In genomic region chr10:3812141-3812540, GRCh38 we compare ENCODE assay signal across 9 cellular contexts.
A peak's percentile ranks its signal among the peaks of the same experiment; 100 is the strongest.
DNase-seq lines count a peak whose midpoint lies in the region; ATAC-seq and TF ChIP-seq lines count a peak whose summit lies in the region.
"Had no signal": no experiment of that assay in that cellular context is flagged by ENCODE, and none has a peak within 500 bp of the region (broad histone marks: within the 10 kb centered on the region; RNA-seq: fewer than 3 reads in every experiment).

No MANE protein-coding gene starts in this region.

- no peak for TF ChIP-seq CTCF in nephron progenitor cell (IDR thresholded peaks at IDR 0.05)

- H3K4me1 Mint-ChIP-seq in stimulated activated naive CD8-positive, alpha-beta T cell treated with anti-CD3 and anti-CD28 coated beads, Interleukin-15, Interleukin-2, amounts not matched to agents 100 ng/mL and 50 ng/mL, for 24 hours (ENCODE audit: low read depth): peaks cover 24% of the 10 kb centered on the region
- peaks cover 48% of the 10 kb centered on the region for H3K4me1 Mint-ChIP-seq in nephron progenitor cell

- no peak for ATAC-seq in stimulated activated naive CD8-positive, alpha-beta T cell treated with anti-CD3 and anti-CD28 coated beads, Interleukin-15, Interleukin-2, amounts not matched to agents 100 U/mL and 50 U/mL, for 24 hours
- ATAC-seq in HG03039 (IDR thresholded peaks at IDR 0.05; ENCODE audit: unreplicated experiment) (no peak), GM19395 (IDR thresholded peaks at IDR 0.05; ENCODE audit: unreplicated experiment) (no peak)

- H3K27ac Mint-ChIP-seq in stimulated activated naive CD8-positive, alpha-beta T cell treated with anti-CD3 and anti-CD28 coated beads, Interleukin-15, Interleukin-2, amounts not matched to agents 100 ng/mL and 50 ng/mL, for 24 hours: peak overlapping the region; percentile 99
- H3K27ac Mint-ChIP-seq in nephron progenitor cell: no peak overlapping the region

- H3K9me3 Mint-ChIP-seq in stimulated activated naive CD8-positive, alpha-beta T cell treated with anti-CD3 and anti-CD28 coated beads, Interleukin-15, Interleukin-2, amounts not matched to agents 100 ng/mL and 50 ng/mL, for 24 hours: no peaks in the 10 kb centered on the region
- peaks cover 5% of the 10 kb centered on the region for H3K9me3 Mint-ChIP-seq in nephron progenitor cell

- no peak for DNase-seq in stimulated activated naive CD8-positive, alpha-beta T cell treated with anti-CD3 and anti-CD28 coated beads, Interleukin-15, Interleukin-2, amounts not matched to agents 100 U/mL and 50 U/mL, for 24 hours
- peak; percentile 39 for DNase-seq in ecto neural progenitor cell (ENCODE audit: low spot score)
- DNase-seq in nephron progenitor cell: peak; percentile 27
- DNase-seq in DMS53 treated with DMSO at 0.1 percent for 48 hours (lab: John Stamatoyannopoulos, UW; ENCODE audit: unreplicated experiment): no peak
- DNase-seq in NCI-H2171 (lab: John Stamatoyannopoulos, UW): no peak
- DNase-seq: amniotic stem cell had no signal

- H3K27me3 Mint-ChIP-seq in stimulated activated naive CD8-positive, alpha-beta T cell treated with anti-CD3 and anti-CD28 coated beads, Interleukin-15, Interleukin-2, amounts not matched to agents 100 ng/mL and 50 ng/mL, for 24 hours: no peaks in the 10 kb centered on the region
- H3K27me3 Mint-ChIP-seq in nephron progenitor cell (ENCODE audit: low read depth, poor library complexity): no peaks in the 10 kb centered on the region

- peaks cover 3% of the 10 kb centered on the region for H3K36me3 Mint-ChIP-seq in stimulated activated naive CD8-positive, alpha-beta T cell treated with anti-CD3 and anti-CD28 coated beads, Interleukin-15, Interleukin-2, amounts not matched to agents 100 ng/mL and 50 ng/mL, for 24 hours (ENCODE audit: low read depth)
- no peaks in the 10 kb centered on the region for H3K36me3 Mint-ChIP-seq in nephron progenitor cell (ENCODE audit: low read depth)

- H3K4me3 Mint-ChIP-seq in stimulated activated naive CD8-positive, alpha-beta T cell treated with anti-CD3 and anti-CD28 coated beads, Interleukin-15, Interleukin-2, amounts not matched to agents 100 ng/mL and 50 ng/mL, for 24 hours: no peak overlapping the region
- H3K4me3 Mint-ChIP-seq in nephron progenitor cell: peak overlapping the region; percentile 41

Comparison
In these comparisons a context has a peak if more than half of its experiments do, and no peak if none do; other contexts are left out.
1. DNase-seq: peak in ecto neural progenitor cell (single experiment) and nephron progenitor cell (single experiment); none in stimulated activated naive CD8-positive, alpha-beta T cell treated with anti-CD3 and anti-CD28 coated beads, Interleukin-15, Interleukin-2, amounts not matched to agents 100 U/mL and 50 U/mL, for 24 hours (single experiment), DMS53 treated with DMSO at 0.1 percent for 48 hours (single experiment) and NCI-H2171 (single experiment).